In the genomic region with DNA sequence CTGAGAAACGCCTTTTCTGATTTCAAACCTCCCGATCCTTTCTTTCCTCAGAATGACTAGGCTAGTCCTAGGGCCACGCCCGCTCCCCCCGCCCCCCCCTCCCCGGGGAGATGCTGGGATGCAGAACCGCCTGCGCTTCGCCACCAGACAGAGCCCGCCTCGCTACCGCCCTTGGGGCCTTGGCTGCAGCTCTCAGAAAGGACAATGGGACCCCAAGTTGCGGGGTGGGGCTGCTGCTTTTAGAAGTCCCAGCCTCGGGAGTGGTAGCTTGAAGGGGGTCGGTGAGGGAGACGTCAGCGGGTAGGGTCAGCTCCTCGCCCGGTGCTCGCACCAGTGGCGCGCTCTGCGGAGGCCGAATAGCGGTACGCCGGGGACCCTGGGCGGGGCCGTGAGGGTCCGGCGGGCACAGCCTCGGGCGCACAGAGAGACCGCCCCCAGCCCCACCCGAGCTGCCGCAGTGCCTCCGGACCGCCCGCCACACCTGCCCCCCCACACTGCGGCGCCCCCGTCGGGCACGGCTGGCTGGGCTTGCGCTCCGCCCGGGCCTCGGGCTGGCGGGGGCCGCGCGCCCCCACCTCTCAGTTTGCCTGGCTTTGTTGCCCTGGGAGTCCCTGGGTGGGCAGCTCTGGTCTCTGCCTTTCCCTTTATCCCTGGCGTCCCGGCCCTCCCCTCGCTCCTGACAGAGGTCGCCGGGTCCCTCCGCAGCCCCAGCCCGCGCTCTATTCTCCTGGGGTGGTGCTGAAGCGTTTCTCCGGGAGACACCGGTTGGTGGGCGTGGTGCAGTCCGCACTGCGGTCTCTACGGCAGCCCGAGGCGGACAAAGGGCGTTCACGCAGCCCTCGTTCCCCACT, we compare ENCODE assay signal across 8 cellular contexts. TPM values are rescaled to one million over a fixed set of nuclear protein-coding genes. Genes with fewer than 3 reads are reported as not detected.
DNase-seq lines count a peak whose midpoint lies in the region; ATAC-seq and TF ChIP-seq lines count a peak whose summit lies in the region.

No MANE protein-coding gene starts in this region.

- H2BK15ac ChIP-seq in neuronal stem cell (ENCODE audit: low read length): peak overlapping the region; percentile 3

- peak overlapping the region; percentile 4 for H2AK5ac ChIP-seq in neuronal stem cell (ENCODE audit: low read depth, low read length)

- H3K36me3 ChIP-seq in A673 (ENCODE audit: insufficient read depth, low read length, poor library complexity, severe bottlenecking) (no peaks in the 10 kb centered on the region), neuronal stem cell (replicated peaks in 1 of 2; ENCODE audit: control insufficient read depth in 2 of 2, insufficient read depth in 2 of 2, low read length in 2 of 2) (peaks cover 4 to 46% of the 10 kb centered on the region in 2 donors)

- intact Hi-C loops in A673 (cut with micrococcal nuclease; ENCODE audit: unreplicated experiment): loop anchor here (10.0 kb wide), 1 partner anchor 324 kb away; no protein-coding TSS in a partner anchor
- intact Hi-C loops in activated T-helper 1 cell treated with anti-CD3 and anti-CD28 coated beads, Interleukin-12 subunit alpha, Interleukin-12 subunit beta, Interleukin-2, Interleukin-4 antibody, amounts not matched to agents 30 ng/mL and 10 ng/mL and 1 ng/mL, durations not matched to agents 14 hours and 24 hours and 36 hours (cut with micrococcal nuclease): no loop called here

- H3K27me3 ChIP-seq in A673 (replicated peaks; ENCODE audit: insufficient read depth, low read depth, low read length, poor library complexity): no peaks in the 10 kb centered on the region
- H3K27me3 ChIP-seq in neuronal stem cell (ENCODE audit: control insufficient read depth in 3 of 3, insufficient read depth in 3 of 3, low read depth in 1 of 3, low read length in 3 of 3): no peaks in the 10 kb centered on the region

- peak overlapping the region; percentile 63 for H2BK12ac ChIP-seq in neuronal stem cell (ENCODE audit: low read length)

- no peak overlapping the region for H3K27ac Mint-ChIP-seq in activated T-helper 1 cell treated with anti-CD3 and anti-CD28 coated beads, Interleukin-12 subunit alpha, Interleukin-12 subunit beta, Interleukin-2, Interleukin-4 antibody, amounts not matched to agents 30 ng/mL and 10 ng/mL and 1 ng/mL, durations not matched to agents 14 hours and 24 hours and 36 hours
- H3K27ac Mint-ChIP-seq in glutamatergic neuron (ENCODE audit: unreplicated experiment): peak overlapping the region; percentile 100

- ATAC-seq in HG03159 (IDR thresholded peaks at IDR 0.05; ENCODE audit: unreplicated experiment): no peak

- H3K4me3 Mint-ChIP-seq in activated T-helper 1 cell treated with anti-CD3 and anti-CD28 coated beads, Interleukin-12 subunit alpha, Interleukin-12 subunit beta, Interleukin-2, Interleukin-4 antibody, amounts not matched to agents 30 ng/mL and 10 ng/mL and 1 ng/mL, durations not matched to agents 14 hours and 24 hours and 36 hours: peak overlapping the region; percentile 57
- H3K4me3 Mint-ChIP-seq in glutamatergic neuron (ENCODE audit: unreplicated experiment): peak overlapping the region; percentile 94

- POLR2A ChIA-PET in A673 (lab: Charles Lee; ENCODE audit: low non-redundant PET): no interaction called here

- peak overlapping the region; percentile 60 for H3K4me2 ChIP-seq in neuronal stem cell (ENCODE audit: insufficient read depth, low read length, poor library complexity, severe bottlenecking)

- H2AFZ ChIP-seq in neuronal stem cell (ENCODE audit: low read length): peak overlapping the region; percentile 35

- CTCF ChIA-PET in A673 (lab: Charles Lee): no interaction called here

- H3K14ac ChIP-seq in neuronal stem cell (ENCODE audit: low read length): peak overlapping the region; percentile 90

- H3K4ac ChIP-seq in neuronal stem cell (ENCODE audit: low read length): no peak overlapping the region

- H4K91ac ChIP-seq in neuronal stem cell (ENCODE audit: low read depth, low read length, poor library complexity): no peak overlapping the region

- WGBS in neuronal stem cell (ENCODE audit: extremely low coverage in 2 of 2, insufficient read length in 2 of 2, insufficient replicate concordance in 1 of 2), 2 donors: no CpG with 5 or more reads among the region's 72 CpGs

- peaks cover 51% of the 10 kb centered on the region for H3K27me3 Mint-ChIP-seq in activated T-helper 1 cell treated with anti-CD3 and anti-CD28 coated beads, Interleukin-12 subunit alpha, Interleukin-12 subunit beta, Interleukin-2, Interleukin-4 antibody, amounts not matched to agents 30 ng/mL and 10 ng/mL and 1 ng/mL, durations not matched to agents 14 hours and 24 hours and 36 hours (ENCODE audit: insufficient read depth)
- peaks cover 40% of the 10 kb centered on the region for H3K27me3 Mint-ChIP-seq in glutamatergic neuron (ENCODE audit: unreplicated experiment)

- H3K9me3 Mint-ChIP-seq in activated T-helper 1 cell treated with anti-CD3 and anti-CD28 coated beads, Interleukin-12 subunit alpha, Interleukin-12 subunit beta, Interleukin-2, Interleukin-4 antibody, amounts not matched to agents 30 ng/mL and 10 ng/mL and 1 ng/mL, durations not matched to agents 14 hours and 24 hours and 36 hours: no peaks in the 10 kb centered on the region
- H3K9me3 Mint-ChIP-seq in glutamatergic neuron (ENCODE audit: unreplicated experiment): peaks cover 49% of the 10 kb centered on the region

- H3K4me1 ChIP-seq in A673 (ENCODE audit: insufficient read depth, low read length, poor library complexity, severe bottlenecking) (peaks cover 43% of the 10 kb centered on the region), neuronal stem cell (ENCODE audit: control insufficient read depth in 2 of 2, insufficient read depth in 1 of 2, low read depth in 1 of 2, low read length in 2 of 2) (peaks cover 22 to 34% of the 10 kb centered on the region in 2 donors)

- DNase-seq in A673 (ENCODE audit: low spot score): peak; percentile 85
- DNase-seq in NCI-H1694 (lab: John Stamatoyannopoulos, UW): peak; percentile 51
- DNase-seq in activated T-helper 1 cell treated with anti-CD3 and anti-CD28 coated beads, Interleukin-12 subunit alpha, Interleukin-12 subunit beta, Interleukin-2, Interleukin-4 antibody, amounts not matched to agents 30 ng/mL and 10 ng/mL and 1 ng/mL, durations not matched to agents 14 hours and 24 hours and 36 hours (ENCODE audit: low spot score): no peak
- DNase-seq in glutamatergic neuron: peak; percentile 97
- peak; percentile 82 for DNase-seq in neuronal stem cell (ENCODE audit: low spot score)
- no peak for DNase-seq in effector CD8-positive, alpha-beta T cell (lab: John Stamatoyannopoulos, UW)

- H3K9me3 ChIP-seq in A673 (ENCODE audit: low read depth, low read length, poor library complexity, severe bottlenecking) (no peaks in the 10 kb centered on the region), neuronal stem cell (replicated peaks in 1 of 2; ENCODE audit: control insufficient read depth in 2 of 2, insufficient read depth in 1 of 2, low read depth in 1 of 2, low read length in 2 of 2) (no peaks in the 10 kb centered on the region)

- H4K8ac ChIP-seq in neuronal stem cell (ENCODE audit: low read depth, low read length): no peak overlapping the region

- H3K4me1 Mint-ChIP-seq in activated T-helper 1 cell treated with anti-CD3 and anti-CD28 coated beads, Interleukin-12 subunit alpha, Interleukin-12 subunit beta, Interleukin-2, Interleukin-4 antibody, amounts not matched to agents 30 ng/mL and 10 ng/mL and 1 ng/mL, durations not matched to agents 14 hours and 24 hours and 36 hours (ENCODE audit: low read depth): peaks cover 5% of the 10 kb centered on the region
- H3K4me1 Mint-ChIP-seq in glutamatergic neuron (ENCODE audit: low read depth, unreplicated experiment): peaks cover 17% of the 10 kb centered on the region

- H3K18ac ChIP-seq in neuronal stem cell (ENCODE audit: low read length): peak overlapping the region; percentile 98

- H3K79me1 ChIP-seq in neuronal stem cell (ENCODE audit: low read depth, low read length): peaks cover 11% of the 10 kb centered on the region

- peak overlapping the region; percentile 99 for H3K23ac ChIP-seq in neuronal stem cell (ENCODE audit: low read depth, low read length, poor library complexity)

- no TSS peak for BruUV-seq in A673 (replicated peaks; lab: Mats Ljungman, UMichigan)

- H3K27ac ChIP-seq in A673 (ENCODE audit: low read depth, low read length, poor library complexity, severe bottlenecking) (peak overlapping the region; percentile 80), neuronal stem cell (replicated peaks; ENCODE audit: low read length) (peak overlapping the region; percentile 97)

- no peaks in the 10 kb centered on the region for H3K36me3 Mint-ChIP-seq in activated T-helper 1 cell treated with anti-CD3 and anti-CD28 coated beads, Interleukin-12 subunit alpha, Interleukin-12 subunit beta, Interleukin-2, Interleukin-4 antibody, amounts not matched to agents 30 ng/mL and 10 ng/mL and 1 ng/mL, durations not matched to agents 14 hours and 24 hours and 36 hours (ENCODE audit: low read depth)
- peaks cover 24% of the 10 kb centered on the region for H3K36me3 Mint-ChIP-seq in glutamatergic neuron (ENCODE audit: unreplicated experiment)

- peak overlapping the region; percentile 96 for H2BK5ac ChIP-seq in neuronal stem cell (ENCODE audit: low read length)

- TF ChIP-seq CTCF in A673 (conservative IDR thresholded peaks at IDR 0.05; ENCODE audit: low read depth, low read length) (no peak), GM12875 (IDR thresholded peaks at IDR 0.05; ENCODE audit: borderline replicate concordance, insufficient read depth, low read depth, low read length) (no peak), glutamatergic neuron (IDR thresholded peaks at IDR 0.05; ENCODE audit: partially characterized antibody, unreplicated experiment) (no peak)

- H2BK120ac ChIP-seq in neuronal stem cell (ENCODE audit: low read depth, low read length): peak overlapping the region; percentile 40

- H3K9ac ChIP-seq in neuronal stem cell (ENCODE audit: low read depth, low read length, poor library complexity): peak overlapping the region; percentile 100

- peak overlapping the region; percentile 87 for H3K4me3 ChIP-seq in A673 (ENCODE audit: low read depth, low read length, poor library complexity, severe bottlenecking)
- H3K4me3 ChIP-seq in GM12875 (ENCODE audit: low read depth, low read length): peak overlapping the region; percentile 31
- peak overlapping the region; percentile 98 to 99 for H3K4me3 ChIP-seq in neuronal stem cell (ENCODE audit: low read length in 2 of 2)

RNA-seq across cellular contexts. Expression of gene MAP1B, which starts 1.1 kb away (rescaled TPM):
- 134 and 135 TPM in 2 replicates for total RNA-seq in A673 (2021)
- total RNA-seq in activated T-helper 1 cell treated with anti-CD3 and anti-CD28 coated beads, Interleukin-12 subunit alpha, Interleukin-12 subunit beta, Interleukin-2, Interleukin-4 antibody, amounts not matched to agents 30 ng/mL and 10 ng/mL and 1 ng/mL, durations not matched to agents 14 hours and 24 hours and 36 hours: not detected in 2 replicates
- 2,530 TPM for total RNA-seq in glutamatergic neuron (ENCODE audit: unreplicated experiment)
- 46.3 TPM for polyA plus RNA-seq in neuronal stem cell (2013, experiment 1 of 2)
- 51.7 TPM for polyA plus RNA-seq in neuronal stem cell (2013, experiment 2 of 2)

Comparison
In these comparisons a context has a peak if more than half of its experiments do, and no peak if none do; other contexts are left out.
1. DNase-seq: peak in A673 (single experiment), NCI-H1694 (single experiment), glutamatergic neuron (single experiment) and neuronal stem cell (single experiment); none in activated T-helper 1 cell treated with anti-CD3 and anti-CD28 coated beads, Interleukin-12 subunit alpha, Interleukin-12 subunit beta, Interleukin-2, Interleukin-4 antibody, amounts not matched to agents 30 ng/mL and 10 ng/mL and 1 ng/mL, durations not matched to agents 14 hours and 24 hours and 36 hours (single experiment) and effector CD8-positive, alpha-beta T cell (single experiment).
2. H3K4me3 ChIP-seq: peak in every context shown above with its lines; median percentile 98 in neuronal stem cell; 87 in A673; 31 in GM12875.
3. RNA of gene MAP1B, which starts 1.1 kb away (total RNA-seq): 2,530 TPM in glutamatergic neuron (single experiment) and 134 to 135 TPM in A673; not detected in activated T-helper 1 cell treated with anti-CD3 and anti-CD28 coated beads, Interleukin-12 subunit alpha, Interleukin-12 subunit beta, Interleukin-2, Interleukin-4 antibody, amounts not matched to agents 30 ng/mL and 10 ng/mL and 1 ng/mL, durations not matched to agents 14 hours and 24 hours and 36 hours; every median in the first group is over 100 times any median in the second.